ENCODE assay signal across 39 cellular contexts in genomic region chr15:64225804-64226203, GRCh38.
"Had no signal": no experiment of that assay in that cellular context is flagged by ENCODE, and none has a peak within 500 bp of the region (broad histone marks: within the 10 kb centered on the region; RNA-seq: fewer than 3 reads in every experiment).

No MANE protein-coding gene starts in this region.

- H3K4me3 ChIP-seq: adrenal gland, ascending aorta, body of pancreas, breast epithelium, cardiac muscle cell had no signal

- H3K9me3 ChIP-seq: adrenal gland, ascending aorta, body of pancreas, breast epithelium had no signal

- H3K27me3 Mint-ChIP-seq: activated naive CD4-positive, alpha-beta T cell treated with anti-CD3 and anti-CD28 coated beads, Interleukin-2, amount 10 ng/mL, durations not matched to agents 7 days and 5 days; activated naive CD8-positive, alpha-beta T cell; activated naive CD8-positive, alpha-beta T cell treated with anti-CD3 and anti-CD28 coated beads for 36 hours; activated naive CD8-positive, alpha-beta T cell treated with anti-CD3 and anti-CD28 coated beads, Interleukin-2, amount 10 ng/mL, durations not matched to agents 7 days and 5 days; activated naive CD8-positive, alpha-beta T cell treated with anti-CD3 and anti-CD28 coated beads, Interleukin-2, amount 50 U/mL, for 24 hours; activated T-cell treated with anti-CD3 and anti-CD28 coated beads, Interleukin-2, amount 50 U/mL, for 24 hours; activated T-helper 17 cell treated with anti-CD3 and anti-CD28 coated beads, Interleukin-2, amount 50 U/mL, for 72 hours; brain; central memory CD8-positive, alpha-beta T cell had no signal

- FAIRE-seq: astrocyte, bronchial epithelial cell had no signal

- H3K27me3 ChIP-seq: adrenal gland, ascending aorta, body of pancreas, brain microvascular endothelial cell, breast epithelium, cardiac muscle cell had no signal

- ATAC-seq: activated naive CD4-positive, alpha-beta T cell treated with anti-CD3 and anti-CD28 coated beads, Interleukin-2, amount 50 U/mL, for 72 hours; activated naive CD8-positive, alpha-beta T cell treated with anti-CD3 and anti-CD28 coated beads, Interleukin-2, amount 50 U/mL, for 24 hours; activated T-cell treated with anti-CD3 and anti-CD28 coated beads, Interleukin-2, amount 50 U/mL, for 4 hours; activated T-cell treated with anti-CD3 and anti-CD28 coated beads, Interleukin-2, amount 50 U/mL, for 72 hours; activated T-helper 17 cell treated with anti-CD3 and anti-CD28 coated beads, Interleukin-2, amount 50 U/mL, for 72 hours; body of pancreas had no signal

- H3K4me1 ChIP-seq: ascending aorta, breast epithelium had no signal

- H3K27ac ChIP-seq: adrenal gland, ascending aorta, brain microvascular endothelial cell, breast epithelium, cardiac muscle cell had no signal

- H3K9me3 Mint-ChIP-seq: activated naive CD4-positive, alpha-beta T cell treated with anti-CD3 and anti-CD28 coated beads, Interleukin-2, amount 50 U/mL, for 72 hours; activated naive CD8-positive, alpha-beta T cell treated with anti-CD3 and anti-CD28 coated beads, Interleukin-2, amount 50 U/mL, for 24 hours; activated T-cell treated with anti-CD3 and anti-CD28 coated beads, Interleukin-2, amount 50 U/mL, for 24 hours; activated T-cell treated with anti-CD3 and anti-CD28 coated beads, Interleukin-2, amount 50 U/mL, for 4 hours; activated T-cell treated with anti-CD3 and anti-CD28 coated beads, Interleukin-2, amount 50 U/mL, for 72 hours; activated T-helper 17 cell treated with anti-CD3 and anti-CD28 coated beads, Interleukin-2, amount 50 U/mL, for 72 hours; central memory CD8-positive, alpha-beta T cell had no signal

- H3K4me3 Mint-ChIP-seq: activated naive CD4-positive, alpha-beta T cell treated with anti-CD3 and anti-CD28 coated beads, Interleukin-2, amount 10 ng/mL, durations not matched to agents 7 days and 5 days; activated naive CD8-positive, alpha-beta T cell; activated naive CD8-positive, alpha-beta T cell treated with anti-CD3 and anti-CD28 coated beads for 36 hours; activated naive CD8-positive, alpha-beta T cell treated with anti-CD3 and anti-CD28 coated beads, Interleukin-2, amount 10 ng/mL, durations not matched to agents 7 days and 5 days; activated naive CD8-positive, alpha-beta T cell treated with anti-CD3 and anti-CD28 coated beads, Interleukin-2, amount 50 U/mL, for 24 hours; activated T-cell treated with anti-CD3 and anti-CD28 coated beads, Interleukin-2, amount 50 U/mL, for 24 hours; activated T-cell treated with anti-CD3 and anti-CD28 coated beads, Interleukin-2, amount 50 U/mL, for 4 hours; activated T-cell treated with anti-CD3 and anti-CD28 coated beads, Interleukin-2, amount 50 U/mL, for 72 hours; activated T-helper 1 cell treated with anti-CD3 and anti-CD28 coated beads, Interleukin-12 subunit alpha, Interleukin-12 subunit beta, Interleukin-2, Interleukin-4 antibody, amounts not matched to agents 30 ng/mL and 10 ng/mL and 1 ng/mL, durations not matched to agents 14 hours and 24 hours and 36 hours; activated T-helper 17 cell treated with anti-CD3 and anti-CD28 coated beads, Interleukin-2, amount 50 U/mL, for 72 hours; brain; central memory CD8-positive, alpha-beta T cell had no signal

- H3K36me3 ChIP-seq: adrenal gland, ascending aorta, brain microvascular endothelial cell, breast epithelium, cardiac muscle cell had no signal

- DNase-seq: activated effector memory CD4-positive, alpha-beta T cell treated with anti-CD3 and anti-CD28 coated beads, Interleukin-2, amount 50 U/mL, for 16 hours; activated effector memory CD4-positive, alpha-beta T cell treated with Interleukin-2 at 50 U/mL for 16 hours; activated gamma-delta T cell; activated gamma-delta T cell treated with Interleukin-2 at 50 U/mL for 16 hours; activated naive CD4-positive, alpha-beta T cell; activated naive CD4-positive, alpha-beta T cell treated with anti-CD3 and anti-CD28 coated beads, Interleukin-2, amount 10 ng/mL, durations not matched to agents 7 days and 5 days; activated naive CD4-positive, alpha-beta T cell treated with anti-CD3 and anti-CD28 coated beads, Interleukin-2, amount 50 U/mL, for 16 hours; activated naive CD4-positive, alpha-beta T cell treated with Interleukin-2 at 50 U/mL for 16 hours; activated naive CD8-positive, alpha-beta T cell treated with anti-CD3 and anti-CD28 coated beads for 36 hours; activated naive CD8-positive, alpha-beta T cell treated with anti-CD3 and anti-CD28 coated beads, Interleukin-2, amount 10 ng/mL, durations not matched to agents 7 days and 5 days; activated naive CD8-positive, alpha-beta T cell treated with anti-CD3 and anti-CD28 coated beads, Interleukin-2, amount 50 U/mL, for 24 hours; activated T-cell treated with anti-CD3 and anti-CD28 coated beads for 4 hours; activated T-cell treated with anti-CD3 and anti-CD28 coated beads, Interleukin-2, amount 50 U/mL, for 1 hour; activated T-cell treated with anti-CD3 and anti-CD28 coated beads, Interleukin-2, amount 50 U/mL, for 24 hours; activated T-cell treated with anti-CD3 and anti-CD28 coated beads, Interleukin-2, amount 50 U/mL, for 4 hours; activated T-cell treated with anti-CD3 and anti-CD28 coated beads, Interleukin-2, amount 50 U/mL, for 48 hours; activated T-cell treated with anti-CD3 and anti-CD28 coated beads, Interleukin-2, amount 50 U/mL, for 72 hours; adrenal gland; amniotic stem cell; amygdala; anterior cingulate cortex; aorta; body of pancreas; brain microvascular endothelial cell; caudate nucleus; central memory CD4-positive, alpha-beta T cell; cerebellar nuclear complex had no signal

- H3K27ac Mint-ChIP-seq: activated naive CD4-positive, alpha-beta T cell treated with anti-CD3 and anti-CD28 coated beads, Interleukin-2, amount 10 ng/mL, durations not matched to agents 7 days and 5 days; activated naive CD4-positive, alpha-beta T cell treated with anti-CD3 and anti-CD28 coated beads, Interleukin-2, amount 50 U/mL, for 72 hours; activated naive CD8-positive, alpha-beta T cell; activated naive CD8-positive, alpha-beta T cell treated with anti-CD3 and anti-CD28 coated beads for 36 hours; activated naive CD8-positive, alpha-beta T cell treated with anti-CD3 and anti-CD28 coated beads, Interleukin-2, amount 10 ng/mL, durations not matched to agents 7 days and 5 days; activated naive CD8-positive, alpha-beta T cell treated with anti-CD3 and anti-CD28 coated beads, Interleukin-2, amount 50 U/mL, for 24 hours; activated T-cell treated with anti-CD3 and anti-CD28 coated beads, Interleukin-2, amount 50 U/mL, for 24 hours; activated T-cell treated with anti-CD3 and anti-CD28 coated beads, Interleukin-2, amount 50 U/mL, for 72 hours; activated T-helper 1 cell treated with anti-CD3 and anti-CD28 coated beads, Interleukin-12 subunit alpha, Interleukin-12 subunit beta, Interleukin-2, Interleukin-4 antibody, amounts not matched to agents 30 ng/mL and 10 ng/mL and 1 ng/mL, durations not matched to agents 14 hours and 24 hours and 36 hours; activated T-helper 17 cell treated with anti-CD3 and anti-CD28 coated beads, Interleukin-2, amount 50 U/mL, for 72 hours; activated T-helper 2 cell treated with anti-CD3 and anti-CD28 coated beads, Interferon-gamma antibody, Interleukin-2, Interleukin-4, amounts not matched to agents 10 μg/mL and 5 μg/mL and 100 μg/mL, durations not matched to agents 14 hours and 24 hours and 36 hours had no signal
